Comparison of ENCODE assay signal across 23 cellular contexts in genomic region chr7:105821527-105821926, GRCh38.
"Had no signal": no experiment of that assay in that cellular context is flagged by ENCODE, and none has a peak within 500 bp of the region (broad histone marks: within the 10 kb centered on the region; RNA-seq: fewer than 3 reads in every experiment).

No MANE protein-coding gene starts in this region.

- DNase-seq: activated B cell treated with CpG ODN at 0.5 μM for 24 hours; activated CD4-positive, alpha-beta memory T cell treated with anti-CD3 and anti-CD28 coated beads, Interleukin-2, amount 10 ng/mL, durations not matched to agents 7 days and 5 days; activated CD4-positive, alpha-beta T cell treated with anti-CD3 and anti-CD28 coated beads for 1 hour; activated CD4-positive, alpha-beta T cell treated with anti-CD3 and anti-CD28 coated beads, Interleukin-2, amount 50 U/mL, for 1 hour; activated CD8-positive, alpha-beta memory T cell treated with anti-CD3 and anti-CD28 coated beads, Interleukin-2, amount 50 U/mL, for 48 hours; activated gamma-delta T cell treated with Interleukin-2 at 50 U/mL for 16 hours; activated T-cell treated with anti-CD3 and anti-CD28 coated beads, Interleukin-2, amount 50 U/mL, for 4 hours; amygdala; cortex of kidney; KBM-7; NCI-H1105; NCI-H1436; NCI-H1694 treated with DMSO at 0.1 percent for 48 hours; NCI-H2029 treated with DMSO at 0.1 percent for 48 hours; NCI-H345; NCI-H510A; NCI-H526 treated with DMSO at 0.1 percent for 48 hours; PC-3; SHP77 treated with DMSO at 0.1 percent for 48 hours; T1000 had no signal

- H3K27me3 Mint-ChIP-seq: activated naive CD8-positive, alpha-beta T cell; central memory CD8-positive, alpha-beta T cell had no signal

- H3K27ac Mint-ChIP-seq: activated B cell treated with CpG ODN at 0.5 μM for 24 hours; activated CD4-positive, alpha-beta memory T cell treated with anti-CD3 and anti-CD28 coated beads, Interleukin-2, amount 10 ng/mL, durations not matched to agents 7 days and 5 days; activated naive CD8-positive, alpha-beta T cell; brain had no signal

- ATAC-seq: PC-3 had no signal

- H3K4me3 Mint-ChIP-seq: activated B cell treated with CpG ODN at 0.5 μM for 24 hours; activated CD4-positive, alpha-beta memory T cell treated with anti-CD3 and anti-CD28 coated beads, Interleukin-2, amount 10 ng/mL, durations not matched to agents 7 days and 5 days; activated naive CD8-positive, alpha-beta T cell; activated T-cell treated with anti-CD3 and anti-CD28 coated beads, Interleukin-2, amount 50 U/mL, for 4 hours; brain; central memory CD8-positive, alpha-beta T cell had no signal
